ENCODE assay signal across 1 cellular context in genomic region chr22:46140989-46141928, GRCh38.
TF ChIP-seq lines count a peak whose summit lies in the region.

No MANE protein-coding gene starts in this region.

TF ChIP-seq in GM12878, 131 proteins besides CTCF, POLR2A, EP300 and RAD21 (continued from another document):
- no peak for TF ChIP-seq MTA2 (IDR thresholded peaks at IDR 0.05; ENCODE audit: low read depth)
- TF ChIP-seq ZZZ3 (IDR thresholded peaks at IDR 0.05; ENCODE audit: control insufficient read depth, insufficient read length, low read depth): no peak
- TF ChIP-seq, protein P1, sequence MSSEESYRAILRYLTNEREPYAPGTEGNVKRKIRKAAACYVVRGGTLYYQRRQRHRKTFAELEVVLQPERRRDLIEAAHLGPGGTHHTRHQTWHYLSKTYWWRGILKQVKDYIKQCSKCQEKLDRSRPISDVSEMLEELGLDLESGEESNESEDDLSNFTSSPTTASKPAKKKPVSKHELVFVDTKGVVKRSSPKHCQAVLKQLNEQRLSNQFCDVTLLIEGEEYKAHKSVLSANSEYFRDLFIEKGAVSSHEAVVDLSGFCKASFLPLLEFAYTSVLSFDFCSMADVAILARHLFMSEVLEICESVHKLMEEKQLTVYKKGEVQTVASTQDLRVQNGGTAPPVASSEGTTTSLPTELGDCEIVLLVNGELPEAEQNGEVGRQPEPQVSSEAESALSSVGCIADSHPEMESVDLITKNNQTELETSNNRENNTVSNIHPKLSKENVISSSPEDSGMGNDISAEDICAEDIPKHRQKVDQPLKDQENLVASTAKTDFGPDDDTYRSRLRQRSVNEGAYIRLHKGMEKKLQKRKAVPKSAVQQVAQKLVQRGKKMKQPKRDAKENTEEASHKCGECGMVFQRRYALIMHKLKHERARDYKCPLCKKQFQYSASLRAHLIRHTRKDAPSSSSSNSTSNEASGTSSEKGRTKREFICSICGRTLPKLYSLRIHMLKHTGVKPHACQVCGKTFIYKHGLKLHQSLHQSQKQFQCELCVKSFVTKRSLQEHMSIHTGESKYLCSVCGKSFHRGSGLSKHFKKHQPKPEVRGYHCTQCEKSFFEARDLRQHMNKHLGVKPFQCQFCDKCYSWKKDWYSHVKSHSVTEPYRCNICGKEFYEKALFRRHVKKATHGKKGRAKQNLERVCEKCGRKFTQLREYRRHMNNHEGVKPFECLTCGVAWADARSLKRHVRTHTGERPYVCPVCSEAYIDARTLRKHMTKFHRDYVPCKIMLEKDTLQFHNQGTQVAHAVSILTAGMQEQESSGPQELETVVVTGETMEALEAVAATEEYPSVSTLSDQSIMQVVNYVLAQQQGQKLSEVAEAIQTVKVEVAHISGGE (CRISPR knock-in tag; IDR thresholded peaks at IDR 0.05): no peak
- TF ChIP-seq NFYA (IDR thresholded peaks at IDR 0.05; ENCODE audit: borderline replicate concordance, low read depth, low read length): no peak
- TF ChIP-seq MEF2B (IDR thresholded peaks at IDR 0.05; ENCODE audit: partially characterized antibody, poor library complexity, severe bottlenecking): no peak
- TF ChIP-seq CBX5 (IDR thresholded peaks at IDR 0.05; ENCODE audit: low read depth): no peak
- no peak for TF ChIP-seq CREM (IDR thresholded peaks at IDR 0.05; ENCODE audit: low read depth)
- TF ChIP-seq, protein P2, sequence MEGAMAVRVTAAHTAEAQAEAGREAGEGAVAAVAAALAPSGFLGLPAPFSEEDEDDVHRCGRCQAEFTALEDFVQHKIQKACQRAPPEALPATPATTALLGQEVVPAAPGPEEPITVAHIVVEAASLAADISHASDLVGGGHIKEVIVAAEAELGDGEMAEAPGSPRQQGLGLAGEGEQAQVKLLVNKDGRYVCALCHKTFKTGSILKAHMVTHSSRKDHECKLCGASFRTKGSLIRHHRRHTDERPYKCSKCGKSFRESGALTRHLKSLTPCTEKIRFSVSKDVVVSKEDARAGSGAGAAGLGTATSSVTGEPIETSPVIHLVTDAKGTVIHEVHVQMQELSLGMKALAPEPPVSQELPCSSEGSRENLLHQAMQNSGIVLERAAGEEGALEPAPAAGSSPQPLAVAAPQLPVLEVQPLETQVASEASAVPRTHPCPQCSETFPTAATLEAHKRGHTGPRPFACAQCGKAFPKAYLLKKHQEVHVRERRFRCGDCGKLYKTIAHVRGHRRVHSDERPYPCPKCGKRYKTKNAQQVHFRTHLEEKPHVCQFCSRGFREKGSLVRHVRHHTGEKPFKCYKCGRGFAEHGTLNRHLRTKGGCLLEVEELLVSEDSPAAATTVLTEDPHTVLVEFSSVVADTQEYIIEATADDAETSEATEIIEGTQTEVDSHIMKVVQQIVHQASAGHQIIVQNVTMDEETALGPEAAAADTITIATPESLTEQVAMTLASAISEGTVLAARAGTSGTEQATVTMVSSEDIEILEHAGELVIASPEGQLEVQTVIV (IDR thresholded peaks at IDR 0.05; ENCODE audit: borderline replicate concordance, partially characterized antibody): no peak
- TF ChIP-seq NBN (IDR thresholded peaks at IDR 0.05): no peak
- TF ChIP-seq, protein P3, sequence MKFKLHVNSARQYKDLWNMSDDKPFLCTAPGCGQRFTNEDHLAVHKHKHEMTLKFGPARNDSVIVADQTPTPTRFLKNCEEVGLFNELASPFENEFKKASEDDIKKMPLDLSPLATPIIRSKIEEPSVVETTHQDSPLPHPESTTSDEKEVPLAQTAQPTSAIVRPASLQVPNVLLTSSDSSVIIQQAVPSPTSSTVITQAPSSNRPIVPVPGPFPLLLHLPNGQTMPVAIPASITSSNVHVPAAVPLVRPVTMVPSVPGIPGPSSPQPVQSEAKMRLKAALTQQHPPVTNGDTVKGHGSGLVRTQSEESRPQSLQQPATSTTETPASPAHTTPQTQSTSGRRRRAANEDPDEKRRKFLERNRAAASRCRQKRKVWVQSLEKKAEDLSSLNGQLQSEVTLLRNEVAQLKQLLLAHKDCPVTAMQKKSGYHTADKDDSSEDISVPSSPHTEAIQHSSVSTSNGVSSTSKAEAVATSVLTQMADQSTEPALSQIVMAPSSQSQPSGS (IDR thresholded peaks at IDR 0.05; ENCODE audit: low read length): no peak
- no peak for TF ChIP-seq JUND (IDR thresholded peaks at IDR 0.05; ENCODE audit: low read depth, low read length)
- TF ChIP-seq, protein P4, sequence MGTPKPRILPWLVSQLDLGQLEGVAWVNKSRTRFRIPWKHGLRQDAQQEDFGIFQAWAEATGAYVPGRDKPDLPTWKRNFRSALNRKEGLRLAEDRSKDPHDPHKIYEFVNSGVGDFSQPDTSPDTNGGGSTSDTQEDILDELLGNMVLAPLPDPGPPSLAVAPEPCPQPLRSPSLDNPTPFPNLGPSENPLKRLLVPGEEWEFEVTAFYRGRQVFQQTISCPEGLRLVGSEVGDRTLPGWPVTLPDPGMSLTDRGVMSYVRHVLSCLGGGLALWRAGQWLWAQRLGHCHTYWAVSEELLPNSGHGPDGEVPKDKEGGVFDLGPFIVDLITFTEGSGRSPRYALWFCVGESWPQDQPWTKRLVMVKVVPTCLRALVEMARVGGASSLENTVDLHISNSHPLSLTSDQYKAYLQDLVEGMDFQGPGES (IDR thresholded peaks at IDR 0.05): no peak
- TF ChIP-seq PML (IDR thresholded peaks at IDR 0.05; ENCODE audit: low read length): no peak
- no peak for TF ChIP-seq ZNF592 (IDR thresholded peaks at IDR 0.05)
- TF ChIP-seq, protein P5, sequence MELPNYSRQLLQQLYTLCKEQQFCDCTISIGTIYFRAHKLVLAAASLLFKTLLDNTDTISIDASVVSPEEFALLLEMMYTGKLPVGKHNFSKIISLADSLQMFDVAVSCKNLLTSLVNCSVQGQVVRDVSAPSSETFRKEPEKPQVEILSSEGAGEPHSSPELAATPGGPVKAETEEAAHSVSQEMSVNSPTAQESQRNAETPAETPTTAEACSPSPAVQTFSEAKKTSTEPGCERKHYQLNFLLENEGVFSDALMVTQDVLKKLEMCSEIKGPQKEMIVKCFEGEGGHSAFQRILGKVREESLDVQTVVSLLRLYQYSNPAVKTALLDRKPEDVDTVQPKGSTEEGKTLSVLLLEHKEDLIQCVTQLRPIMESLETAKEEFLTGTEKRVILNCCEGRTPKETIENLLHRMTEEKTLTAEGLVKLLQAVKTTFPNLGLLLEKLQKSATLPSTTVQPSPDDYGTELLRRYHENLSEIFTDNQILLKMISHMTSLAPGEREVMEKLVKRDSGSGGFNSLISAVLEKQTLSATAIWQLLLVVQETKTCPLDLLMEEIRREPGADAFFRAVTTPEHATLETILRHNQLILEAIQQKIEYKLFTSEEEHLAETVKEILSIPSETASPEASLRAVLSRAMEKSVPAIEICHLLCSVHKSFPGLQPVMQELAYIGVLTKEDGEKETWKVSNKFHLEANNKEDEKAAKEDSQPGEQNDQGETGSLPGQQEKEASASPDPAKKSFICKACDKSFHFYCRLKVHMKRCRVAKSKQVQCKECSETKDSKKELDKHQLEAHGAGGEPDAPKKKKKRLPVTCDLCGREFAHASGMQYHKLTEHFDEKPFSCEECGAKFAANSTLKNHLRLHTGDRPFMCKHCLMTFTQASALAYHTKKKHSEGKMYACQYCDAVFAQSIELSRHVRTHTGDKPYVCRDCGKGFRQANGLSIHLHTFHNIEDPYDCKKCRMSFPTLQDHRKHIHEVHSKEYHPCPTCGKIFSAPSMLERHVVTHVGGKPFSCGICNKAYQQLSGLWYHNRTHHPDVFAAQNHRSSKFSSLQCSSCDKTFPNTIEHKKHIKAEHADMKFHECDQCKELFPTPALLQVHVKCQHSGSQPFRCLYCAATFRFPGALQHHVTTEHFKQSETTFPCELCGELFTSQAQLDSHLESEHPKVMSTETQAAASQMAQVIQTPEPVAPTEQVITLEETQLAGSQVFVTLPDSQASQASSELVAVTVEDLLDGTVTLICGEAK (IDR thresholded peaks at IDR 0.05; ENCODE audit: borderline replicate concordance): no peak
